In the genomic region with DNA sequence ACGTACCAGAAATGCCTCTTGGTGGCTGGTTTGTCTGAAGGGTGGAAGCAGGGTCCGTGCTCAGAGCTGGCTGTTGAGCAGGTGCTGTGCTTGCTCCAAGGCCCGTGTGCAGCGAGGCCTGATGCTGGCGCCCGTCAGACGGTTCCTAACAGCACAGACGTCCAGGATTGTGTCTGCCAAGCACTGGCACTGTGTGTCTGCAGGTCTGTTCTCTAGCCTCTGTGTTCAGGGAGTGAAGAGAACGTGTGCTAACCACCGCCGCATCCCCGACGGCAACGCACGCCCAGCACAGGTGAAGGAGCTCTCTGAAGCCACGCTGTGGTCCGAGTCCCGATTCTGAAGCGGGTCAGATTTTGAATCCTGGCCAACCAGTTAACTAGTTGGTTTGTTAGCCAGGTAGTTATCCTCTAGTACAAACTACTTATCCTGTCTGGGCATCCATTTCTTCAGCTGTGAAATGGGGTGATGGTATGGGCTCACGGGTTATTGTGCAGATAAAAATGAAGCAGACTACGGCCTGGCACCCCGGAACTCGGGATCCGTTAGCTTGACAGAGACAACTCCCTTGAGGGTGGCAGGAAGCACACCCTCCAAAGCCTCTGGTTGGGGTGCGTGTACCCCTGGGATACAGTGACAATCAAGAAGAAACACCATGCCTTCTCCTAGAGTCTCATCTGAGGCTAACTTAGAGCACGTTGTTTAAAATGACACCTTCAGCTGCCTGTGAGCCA, we compare ENCODE assay signal across 11 cellular contexts. TPM values are rescaled to one million over a fixed set of nuclear protein-coding genes. Genes with fewer than 3 reads are reported as not detected.
DNase-seq lines count a peak whose midpoint lies in the region; ATAC-seq, FAIRE-seq and TF ChIP-seq lines count a peak whose summit lies in the region.
"Had no signal": no experiment of that assay in that cellular context is flagged by ENCODE, and none has a peak within 500 bp of the region (broad histone marks: within the 10 kb centered on the region; RNA-seq: fewer than 3 reads in every experiment).

No MANE protein-coding gene starts in this region.

- intact Hi-C loops in breast epithelium (cut with DNase I; ENCODE audit: low total_unique reads) (loop anchor here (10.0 kb wide), 1 partner anchor 95 kb away; no protein-coding TSS in a partner anchor), lower leg skin (cut with DNase I; ENCODE audit: low total_unique reads) (loop anchor here (10.0 kb wide), 1 partner anchor 95 kb away; no protein-coding TSS in a partner anchor)

- POLR2A ChIA-PET in A549 (lab: Yijun Ruan, JAX) = interaction anchor here (1.4 kb wide), 1 partner anchor 9 kb away, joined by 5 read pairs; no protein-coding TSS in a partner anchor

- TF ChIP-seq POLR2A in A549 (IDR thresholded peaks at IDR 0.05; ENCODE audit: low read length) (no peak), breast epithelium (IDR thresholded peaks at IDR 0.05) (no peak), lower leg skin (IDR thresholded peaks at IDR 0.05) (no peak)

- H3K9ac ChIP-seq in GM23248 = no peak overlapping the region
- H3K9ac ChIP-seq in mesendoderm (ENCODE audit: low read length) = peak overlapping the region; percentile 32

- H3K36me3 ChIP-seq in GM23248 (ENCODE audit: low read depth) = peaks cover 22% of the 10 kb centered on the region; the same call in 1 of the 2 replicates
- H3K36me3 ChIP-seq in breast epithelium = no peaks in the 10 kb centered on the region
- H3K36me3 ChIP-seq in mesendoderm (ENCODE audit: control insufficient read depth, insufficient read depth, low read length) = peaks cover 1% of the 10 kb centered on the region

- H3K9me3 ChIP-seq in A549 (no peaks in the 10 kb centered on the region), GM23248 (ENCODE audit: low read depth) (no peaks in the 10 kb centered on the region), breast epithelium (no peaks in the 10 kb centered on the region)
- H3K9me3 ChIP-seq: adrenal gland had no signal

- no peak overlapping the region for H4K8ac ChIP-seq in mesendoderm (ENCODE audit: low read depth, low read length)

- H3K9me2 ChIP-seq in GM23248 (ENCODE audit: insufficient read depth) = no peaks in the 10 kb centered on the region

- H2AFZ ChIP-seq in GM23248 = peak overlapping the region; percentile 31; the same call in 1 of the 2 replicates

- H2BK15ac ChIP-seq in mesendoderm (replicated peaks; ENCODE audit: low read depth) = no peak overlapping the region

- no peaks in the 10 kb centered on the region for H3K27me3 ChIP-seq in GM23248 (replicated peaks; ENCODE audit: insufficient read depth)
- no peaks in the 10 kb centered on the region for H3K27me3 ChIP-seq in breast epithelium
- no peaks in the 10 kb centered on the region for H3K27me3 ChIP-seq in mesendoderm (ENCODE audit: insufficient read depth, low read length, poor library complexity)
- H3K27me3 ChIP-seq: adrenal gland had no signal

- TF ChIP-seq CTCF in A549 (IDR thresholded peaks at IDR 0.05) (no peak), breast epithelium (IDR thresholded peaks at IDR 0.05) (no peak), lower leg skin (IDR thresholded peaks at IDR 0.05) (no peak)

- H2BK120ac ChIP-seq in mesendoderm (ENCODE audit: low read depth, low read length) = no peak overlapping the region

- no peak overlapping the region for H3K23ac ChIP-seq in mesendoderm (ENCODE audit: low read length)

- no peak overlapping the region for H2BK5ac ChIP-seq in mesendoderm (ENCODE audit: low read length)

- H3K4ac ChIP-seq in mesendoderm (ENCODE audit: low read depth, low read length) = no peak overlapping the region

- 89% methylated on average over 25 of the region's 26 CpGs for WGBS in A549 (ENCODE audit: missing lambda C conversion rate)
- 85 to 88% methylated on average over 26 of the region's 26 CpGs for WGBS in GM23248 (ENCODE audit: low coverage in 1 of 2, low lambda C conversion rate in 2 of 2, missing lambda C conversion rate in 2 of 2), 2 experiments
- no CpG with 5 or more reads among the region's 26 CpGs for WGBS in mesendoderm (ENCODE audit: extremely low coverage, insufficient coverage, low lambda C conversion rate)
- 77 to 79% methylated on average over 26 of the region's 26 CpGs for WGBS in lower leg skin, 2 donors

- peaks cover 3% of the 10 kb centered on the region; the same call in 1 of the 3 replicates for H3K4me1 ChIP-seq in A549
- H3K4me1 ChIP-seq in GM23248 (ENCODE audit: insufficient read depth) = no peaks in the 10 kb centered on the region
- H3K4me1 ChIP-seq in breast epithelium = no peaks in the 10 kb centered on the region
- no peaks in the 10 kb centered on the region for H3K4me1 ChIP-seq in mesendoderm (ENCODE audit: control insufficient read depth, low read depth, low read length)

- no peak overlapping the region for H2AK5ac ChIP-seq in mesendoderm (ENCODE audit: low read length)

- FAIRE-seq in A549 (lab: Jason Lieb, UNC) = no peak

- peaks cover 16% of the 10 kb centered on the region; the same call in 1 of the 2 replicates for H3F3A ChIP-seq in GM23248 (ENCODE audit: insufficient read depth)

- H3K18ac ChIP-seq in mesendoderm (ENCODE audit: low read length) = no peak overlapping the region

- DNase-seq in A549 (ENCODE audit: low read depth in 1 of 2, low spot score in 1 of 2) (no peak), GM23248 (no peak), breast epithelium (ENCODE audit: low spot score in 2 of 2) (no peak), mesendoderm (no peak), OCI-M2 (lab: John Stamatoyannopoulos, UW; ENCODE audit: unreplicated experiment) (no peak), NCI-H1417 treated with DMSO at 0.1 percent for 48 hours (lab: John Stamatoyannopoulos, UW) (no peak), lower leg skin (ENCODE audit: low spot score in 2 of 2) (no peak)

- TF ChIP-seq EP300 in A549 (IDR thresholded peaks at IDR 0.05) = no peak

- no peaks in the 10 kb centered on the region for H4K20me1 ChIP-seq in GM23248 (ENCODE audit: insufficient read depth)

- peaks cover 8% of the 10 kb centered on the region; the same call in 1 of the 2 replicates for H3K79me2 ChIP-seq in GM23248 (ENCODE audit: insufficient read depth)
- no peaks in the 10 kb centered on the region for H3K79me2 ChIP-seq in mesendoderm (ENCODE audit: control insufficient read depth, insufficient read depth, low read length)

- TF ChIP-seq RAD21 in A549 (conservative IDR thresholded peaks at IDR 0.05 in 1 of 2, IDR thresholded peaks at IDR 0.05 in 1 of 2) = no peak

- CTCF ChIA-PET in A549 (lab: Yijun Ruan, JAX) = interaction anchor here (0.5 to 10.6 kb wide), 37 partner anchors 9 to 340 kb away, joined by 3 to 120 read pairs (median 4); a partner anchor contains a TSS

- peak overlapping the region; percentile 73 for H3K56ac ChIP-seq in mesendoderm (ENCODE audit: low read length)

- H3K79me1 ChIP-seq in mesendoderm (ENCODE audit: low read length) = no peaks in the 10 kb centered on the region

- ATAC-seq in A549 = no peak
- no peak for ATAC-seq in activated CD4-positive, CD25-positive, alpha-beta regulatory T cell treated with anti-CD3 and anti-CD28 coated beads, Interleukin-2, amount 50 U/mL, for 24 hours

- H3K4me3 ChIP-seq in A549 (no peak overlapping the region), GM23248 (no peak overlapping the region), breast epithelium (peak overlapping the region in 2 of 3 donors; percentile 6 to 48), mesendoderm (ENCODE audit: low read length) (no peak overlapping the region), lower leg skin (ENCODE audit: low read depth, poor library complexity, severe bottlenecking) (no peak overlapping the region)

- no peak overlapping the region for H4K5ac ChIP-seq in mesendoderm (ENCODE audit: low read length)

- in situ Hi-C loops in GM23248 (cut with MboI) = no loop called here

- 0 out of 6 replicates have a peak overlapping the region, but pooled peaks of 1 of the 2 experiments have one; percentile 39 for H3K27ac ChIP-seq in A549
- H3K27ac ChIP-seq in GM23248 = no peak overlapping the region
- H3K27ac ChIP-seq in breast epithelium = peak overlapping the region; percentile 21 to 27
- no peak overlapping the region for H3K27ac ChIP-seq in mesendoderm (ENCODE audit: low read depth, low read length)

- H3K4me2 ChIP-seq in A549 (peak overlapping the region; percentile 45), GM23248 (ENCODE audit: unreplicated experiment) (no peak overlapping the region), mesendoderm (ENCODE audit: low read length) (peak overlapping the region; percentile 33)

TF ChIP-seq in A549, 52 proteins besides CTCF, POLR2A, EP300 and RAD21:
- TF ChIP-seq FOXS1 (CRISPR knock-in tag; IDR thresholded peaks at IDR 0.05) (no peak), HOXB5 (CRISPR knock-in tag; IDR thresholded peaks at IDR 0.05) (no peak), POLR2AphosphoS2 (conservative IDR thresholded peaks at IDR 0.05; ENCODE audit: low read length) (no peak), SREBF2 (IDR thresholded peaks at IDR 0.05) (no peak), CBX2 (IDR thresholded peaks at IDR 0.05; ENCODE audit: borderline replicate concordance, low read depth) (no peak), JUN (IDR thresholded peaks at IDR 0.05) (no peak), MYC (IDR thresholded peaks at IDR 0.05; ENCODE audit: borderline replicate concordance, low read length) (no peak)
TF ChIP-seq in A549: peak in this region for 0.

RNA-seq across cellular contexts. Expression of gene TDRD9, which starts 18.6 kb away (rescaled TPM):
- 0.04 and 0.05 TPM in 2 replicates for polyA plus RNA-seq in A549 (2011; rRNA removed)
- polyA plus RNA-seq in A549 (2012; cell fraction: cytosol; rRNA removed) = 0.01 TPM in 1 of 2 replicates, not detected in the other
- not detected in 2 replicates for polyA plus RNA-seq in A549 (2012; cell fraction: nucleus; rRNA removed)
- polyA plus RNA-seq in A549 (2017; fragmentation: RNase III; extraction: RNeasy Plus Mini Kit Qiagen cat#74134 plus additional on column Dnase treatment) = not detected in 3 replicates
- polyA minus RNA-seq in A549 (2011; rRNA and poly(A)+ RNA removed) = not detected in 2 replicates
- total RNA-seq in GM23248 (2014; rRNA removed; shearing (Covaris generic)) = not detected in 2 replicates
- not detected in 2 replicates for polyA plus RNA-seq in GM23248 (2016; fragmentation: Nextera tagmentation; extraction: Ambion mirVana)
- 1 to 10 TPM in 2 of 3 donors, under 1 TPM in 1; 0.96 to 4.0 (median 2.9) TPM for total RNA-seq in breast epithelium
- polyA plus RNA-seq in mesendoderm (2013, experiment 1 of 2) = 0.04 TPM
- polyA plus RNA-seq in mesendoderm (2013, experiment 2 of 2) = not detected
- under 1 TPM; 0.15 to 0.49 (median 0.16) TPM for total RNA-seq in lower leg skin

RNA-seq across cellular contexts. Expression of gene RD3L, which starts 32.6 kb away (rescaled TPM):
- not detected in 2 replicates for polyA plus RNA-seq in A549 (2011; rRNA removed)
- not detected in 2 replicates for polyA plus RNA-seq in A549 (2012; cell fraction: cytosol; rRNA removed)
- not detected in 2 replicates for polyA plus RNA-seq in A549 (2012; cell fraction: nucleus; rRNA removed)
- not detected in 3 replicates for polyA plus RNA-seq in A549 (2017; fragmentation: RNase III; extraction: RNeasy Plus Mini Kit Qiagen cat#74134 plus additional on column Dnase treatment)
- polyA minus RNA-seq in A549 (2011; rRNA and poly(A)+ RNA removed) = not detected in 2 replicates
- not detected in 2 replicates for total RNA-seq in GM23248 (2014; rRNA removed; shearing (Covaris generic))
- not detected in 2 replicates for polyA plus RNA-seq in GM23248 (2016; fragmentation: Nextera tagmentation; extraction: Ambion mirVana)
- not detected for total RNA-seq in breast epithelium
- not detected for polyA plus RNA-seq in mesendoderm (2013, experiment 1 of 2)
- polyA plus RNA-seq in mesendoderm (2013, experiment 2 of 2) = not detected
- not detected for total RNA-seq in lower leg skin
- total RNA-seq: adrenal gland, fibroblast of villous mesenchyme, temporal lobe had no signal
- polyA plus RNA-seq: adrenal gland had no signal

Comparison
In these comparisons a context has a peak if more than half of its experiments do, and no peak if none do; other contexts are left out.
1. H3K27ac ChIP-seq: peak in breast epithelium (2 of 2); none in GM23248 (single experiment) and mesendoderm (single experiment).
2. H3K4me3 ChIP-seq: peak in breast epithelium (2 of 3); none in A549 (single experiment), GM23248 (single experiment), mesendoderm (single experiment) and lower leg skin (single experiment).